8 cellular contexts compared by ENCODE assay signal in genomic region chr20:63520939-63521601, GRCh38. TPM values are rescaled to one million over a fixed set of nuclear protein-coding genes. Genes with fewer than 3 reads are reported as not detected.
DNase-seq lines count a peak whose midpoint lies in the region; ATAC-seq and TF ChIP-seq lines count a peak whose summit lies in the region.

No MANE protein-coding gene starts in this region.

- DNase-seq in NK-92 treated with Interleukin-12 subunit alpha and Interleukin-12 subunit beta, amount 100 ng/mL, for 24 hours (lab: John Stamatoyannopoulos, UW) = peak; percentile 60
- DNase-seq in NK-92 (lab: John Stamatoyannopoulos, UW; ENCODE audit: unreplicated experiment) = no peak
- DNase-seq in NCI-H446 treated with DMSO at 0.1 percent for 48 hours (lab: John Stamatoyannopoulos, UW) = peak; percentile 45
- peak; percentile 50 for DNase-seq in activated T-cell treated with anti-CD3 and anti-CD28 coated beads for 4 hours
- DNase-seq in erythroblast (lab: John Stamatoyannopoulos, UW) = peak; percentile 84 to 90
- DNase-seq in mucosa of gallbladder (ENCODE audit: low spot score) = peak; percentile 86
- peak; percentile 31 to 46 for DNase-seq in stimulated activated CD8-positive, alpha-beta memory T cell treated with anti-CD3 and anti-CD28 coated beads, Interleukin-4, amount 100 ng/mL, for 4 hours (ENCODE audit: low read depth in 2 of 2, low spot score in 1 of 2)

- TF ChIP-seq POLR2A in erythroblast (IDR thresholded peaks at IDR 0.05; ENCODE audit: low read length) = peak; percentile 42

- ATAC-seq in HG02970 (IDR thresholded peaks at IDR 0.05; ENCODE audit: low FRiP score, unreplicated experiment) = peak; percentile 18

RNA-seq across cellular contexts. Expression of gene PPDPF, which starts 0.5 kb away (rescaled TPM):
- total RNA-seq in mucosa of gallbladder = 793 TPM

RNA-seq across cellular contexts. Expression of gene PTK6, which starts 16.1 kb away (rescaled TPM):
- total RNA-seq in mucosa of gallbladder = 11.0 TPM

RNA-seq across cellular contexts. Expression of gene EEF1A2, which starts 22.2 kb away (rescaled TPM):
- 56.3 TPM for total RNA-seq in mucosa of gallbladder

RNA-seq across cellular contexts. Expression of gene SRMS, which starts 26.5 kb away (rescaled TPM):
- not detected for total RNA-seq in mucosa of gallbladder

RNA-seq across cellular contexts. Expression of gene FNDC11, which starts 32.9 kb away (rescaled TPM):
- 1.4 TPM for total RNA-seq in mucosa of gallbladder
